ENCODE assay signal across 9 cellular contexts in genomic region chr19:8459520-8460260, GRCh38. TPM values are rescaled to one million over a fixed set of nuclear protein-coding genes. Genes with fewer than 3 reads are reported as not detected.
DNase-seq lines count a peak whose midpoint lies in the region; ATAC-seq, FAIRE-seq and TF ChIP-seq lines count a peak whose summit lies in the region.
"Had no signal": no experiment of that assay in that cellular context is flagged by ENCODE, and none has a peak within 500 bp of the region (broad histone marks: within the 10 kb centered on the region; RNA-seq: fewer than 3 reads in every experiment).

No MANE protein-coding gene starts in this region.

- peak overlapping the region; percentile 79 for H3K27ac ChIP-seq in subcutaneous abdominal adipose tissue (ENCODE audit: low read depth, low read length)
- no peak overlapping the region for H3K27ac ChIP-seq in WERI-Rb-1

- H3K4me3 Mint-ChIP-seq in brain: peak overlapping the region in 4 of 5 experiments; percentile 3 to 28 (median 18)

- peak overlapping the region in 3 of 5 donors; percentile 31 to 70 (median 53) for H3K9ac ChIP-seq in subcutaneous abdominal adipose tissue (ENCODE audit: low read length in 5 of 5)

- H3K9me3 Mint-ChIP-seq in brain: no peaks in the 10 kb centered on the region

- H3K27me3 Mint-ChIP-seq in brain: no peaks in the 10 kb centered on the region

- H3K36me3 ChIP-seq in subcutaneous abdominal adipose tissue (ENCODE audit: control insufficient read depth in 5 of 5, insufficient read depth in 5 of 5, low read length in 5 of 5) (peaks cover 20 to 59% (median 34%) of the 10 kb centered on the region in 5 donors), WERI-Rb-1 (peaks cover 97% of the 10 kb centered on the region)

- FAIRE-seq in HTR-8/SVneo (lab: Jason Lieb, UNC): peak; percentile 76

- peak; percentile 72 for ATAC-seq in left lobe of liver
- ATAC-seq in GM18517 (IDR thresholded peaks at IDR 0.05; ENCODE audit: unreplicated experiment): no peak

- H3K4me3 ChIP-seq in subcutaneous abdominal adipose tissue (ENCODE audit: low read depth in 1 of 5, low read length in 5 of 5): peak overlapping the region in 3 of 5 donors; percentile 14 to 37 (median 26)
- no peak overlapping the region for H3K4me3 ChIP-seq in WERI-Rb-1 (ENCODE audit: low read depth, low read length)

- H3K27me3 ChIP-seq in subcutaneous abdominal adipose tissue (ENCODE audit: control insufficient read depth in 5 of 5, insufficient read depth in 4 of 5, low read length in 5 of 5) (no peaks in the 10 kb centered on the region), WERI-Rb-1 (ENCODE audit: insufficient read depth, low read depth, severe bottlenecking) (no peaks in the 10 kb centered on the region)

- H3K9me3 ChIP-seq in subcutaneous abdominal adipose tissue (ENCODE audit: control insufficient read depth in 5 of 5, low read length in 5 of 5) (no peaks in the 10 kb centered on the region), WERI-Rb-1 (ENCODE audit: severe bottlenecking) (no peaks in the 10 kb centered on the region)

- H3K4me1 Mint-ChIP-seq in brain: peaks cover 84% of the 10 kb centered on the region

- H3K27ac Mint-ChIP-seq in brain: peak overlapping the region in 4 of 5 experiments; percentile 23 to 68 (median 58)

- H3K4me1 ChIP-seq in subcutaneous abdominal adipose tissue (ENCODE audit: control insufficient read depth in 5 of 5, insufficient read depth in 5 of 5, low read length in 5 of 5): peaks cover 7 to 53% (median 39%) of the 10 kb centered on the region in 5 donors

- no peak for TF ChIP-seq CTCF in brain (conservative IDR thresholded peaks at IDR 0.05)
- no peak for TF ChIP-seq CTCF in WERI-Rb-1 (IDR thresholded peaks at IDR 0.05; ENCODE audit: low read depth, low read length)

- peaks cover 51% of the 10 kb centered on the region for H3K36me3 Mint-ChIP-seq in brain

- DNase-seq in HTR-8/SVneo (ENCODE audit: insufficient read length, low spot score): peak; percentile 62
- no peak for DNase-seq in left lobe of liver (ENCODE audit: low spot score)
- no peak for DNase-seq in WERI-Rb-1
- DNase-seq in stimulated activated CD4-positive, alpha-beta T cell treated with anti-CD3 and anti-CD28 coated beads, Interleukin-15, amount 100 ng/mL, for 24 hours: no peak
- DNase-seq in GDM1 (lab: John Stamatoyannopoulos, UW): no peak
- DNase-seq: NCI-H524 treated with DMSO at 0.1 percent for 48 hours had no signal

RNA-seq across cellular contexts. Expression of gene HNRNPM, which starts 14.9 kb away (rescaled TPM):
- 204 TPM for polyA plus RNA-seq in brain (ENCODE audit: insufficient read depth, low read depth, low replicate concordance)
- 66.9 TPM for total RNA-seq in left lobe of liver

RNA-seq across cellular contexts. Expression of gene PRAM1, which starts 42.8 kb away (rescaled TPM):
- 1.4 TPM for polyA plus RNA-seq in brain (ENCODE audit: insufficient read depth, low read depth, low replicate concordance)
- 1.7 TPM for total RNA-seq in left lobe of liver

RNA-seq across cellular contexts. Expression of gene MARCHF2, which starts 46.6 kb away (rescaled TPM):
- polyA plus RNA-seq in brain (ENCODE audit: insufficient read depth, low read depth, low replicate concordance): 82.9 TPM
- total RNA-seq in left lobe of liver: 44.6 TPM

RNA-seq across cellular contexts. Expression of gene ZNF414, which starts 54.3 kb away (rescaled TPM):
- polyA plus RNA-seq in brain (ENCODE audit: insufficient read depth, low read depth, low replicate concordance): 90.5 TPM
- total RNA-seq in left lobe of liver: 12.0 TPM
